Comparison of ENCODE assay signal across 8 cellular contexts in the genomic region with DNA sequence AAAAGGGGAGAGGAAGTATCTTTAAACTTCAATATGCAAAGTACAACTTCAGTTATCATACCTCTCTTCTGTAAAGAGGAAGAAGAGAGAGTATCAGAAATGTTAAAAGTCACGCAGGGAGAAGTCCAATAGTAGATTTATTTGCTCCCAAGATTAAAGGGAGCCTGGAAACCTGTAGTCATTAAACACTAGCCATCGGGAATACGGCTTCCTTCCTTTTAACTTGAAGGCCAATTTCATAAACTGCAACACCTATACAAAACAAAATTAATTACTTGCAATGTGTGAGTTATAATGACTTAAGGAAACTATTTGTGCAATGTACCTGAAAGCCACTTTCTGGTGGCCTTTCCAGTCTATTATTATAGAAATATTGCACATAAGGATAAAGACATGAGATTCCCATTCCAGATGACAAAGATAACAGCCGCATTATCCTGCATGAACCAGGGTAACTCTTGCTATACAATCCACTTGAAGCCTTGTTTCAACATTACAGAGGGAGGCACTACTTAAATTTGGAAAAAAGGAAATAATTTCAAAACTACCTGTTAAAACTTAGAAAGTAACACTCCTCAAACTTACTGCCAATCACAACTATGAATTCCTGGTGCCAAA. TPM values are rescaled to one million over a fixed set of nuclear protein-coding genes. Genes with fewer than 3 reads are reported as not detected.
A peak's percentile ranks its signal among the peaks of the same experiment; 100 is the strongest.
DNase-seq lines count a peak whose midpoint lies in the region; ATAC-seq and TF ChIP-seq lines count a peak whose summit lies in the region.

No MANE protein-coding gene starts in this region.

- H3K4me3 ChIP-seq in GM12875 (ENCODE audit: low read depth, low read length) (peak overlapping the region; percentile 98), PC-3 (ENCODE audit: low read length) (peak overlapping the region; percentile 87), esophagus squamous epithelium (peak overlapping the region; percentile 83 to 100 (median 94))

- no peak overlapping the region for H2AFZ ChIP-seq in PC-3 (ENCODE audit: low read length)

- no peak for TF ChIP-seq CTCF in GM12875 (IDR thresholded peaks at IDR 0.05; ENCODE audit: borderline replicate concordance, insufficient read depth, low read depth, low read length)
- no peak for TF ChIP-seq CTCF in PC-3 (conservative IDR thresholded peaks at IDR 0.05; ENCODE audit: low read depth, low read length)
- no peak for TF ChIP-seq CTCF in esophagus squamous epithelium (IDR thresholded peaks at IDR 0.05)
- TF ChIP-seq CTCF in progenitor cell of endocrine pancreas (IDR thresholded peaks at IDR 0.05; ENCODE audit: unreplicated experiment), result no peak

- H3K4me3 Mint-ChIP-seq in progenitor cell of endocrine pancreas (ENCODE audit: low read depth), result peak overlapping the region; percentile 90

- intact Hi-C loops in PC-3 (cut with micrococcal nuclease) (loop anchor here (5.0 kb wide), 2 partner anchors 154 to 249 kb away; no protein-coding TSS in a partner anchor), esophagus squamous epithelium (cut with DNase I) (loop anchor here (5.0 to 10.0 kb wide), 2 partner anchors 329 to 434 kb away; no protein-coding TSS in a partner anchor)

- H3K36me3 ChIP-seq in PC-3 (ENCODE audit: low read depth, low read length), result peaks cover 44% of the 10 kb centered on the region
- H3K36me3 ChIP-seq in esophagus squamous epithelium, result peaks cover 0 to 32% (median 2%) of the 10 kb centered on the region in 3 donors

- WGBS in esophagus squamous epithelium, 2 donors, result 4 to 9% methylated on average over 4 of the region's 4 CpGs

- H3K4me2 ChIP-seq in PC-3 (ENCODE audit: low read length), result peak overlapping the region; percentile 84

- H3K27ac ChIP-seq in PC-3 (ENCODE audit: low read length) (no peak overlapping the region), esophagus squamous epithelium (peak overlapping the region; percentile 52 to 100 (median 98))

- peak overlapping the region; percentile 87 for H3K9ac ChIP-seq in PC-3 (ENCODE audit: low read length)

- CTCF ChIA-PET in PC-3 (lab: Charles Lee), result interaction anchor here (0.7 kb wide), 1 partner anchor 503 kb away, joined by 6 read pairs; no protein-coding TSS in a partner anchor

- H3K27ac Mint-ChIP-seq in progenitor cell of endocrine pancreas, result peak overlapping the region; percentile 84

- H3K9me3 ChIP-seq in PC-3 (ENCODE audit: low read length), result no peaks in the 10 kb centered on the region
- H3K9me3 ChIP-seq in esophagus squamous epithelium, result no peaks in the 10 kb centered on the region

- no peaks in the 10 kb centered on the region for H3K27me3 Mint-ChIP-seq in progenitor cell of endocrine pancreas

- no peaks in the 10 kb centered on the region for H3K9me3 Mint-ChIP-seq in progenitor cell of endocrine pancreas (ENCODE audit: low read depth)

- no peaks in the 10 kb centered on the region for H3K9me2 ChIP-seq in PC-3 (replicated peaks; ENCODE audit: low read length)

- ATAC-seq in PC-3, result no peak

- peaks cover 8% of the 10 kb centered on the region for H3F3A ChIP-seq in PC-3 (ENCODE audit: low read length, unreplicated experiment)

- no peak for TF ChIP-seq POLR2A in esophagus squamous epithelium (IDR thresholded peaks at IDR 0.05)

- H3K27me3 ChIP-seq in PC-3 (ENCODE audit: low read length), result no peaks in the 10 kb centered on the region
- no peaks in the 10 kb centered on the region for H3K27me3 ChIP-seq in esophagus squamous epithelium

- POLR2A ChIA-PET in PC-3 (lab: Charles Lee; ENCODE audit: unreplicated experiment), result no interaction called here

- H4K20me1 ChIP-seq in PC-3 (ENCODE audit: low read length), result peaks cover 89% of the 10 kb centered on the region

- H3K36me3 Mint-ChIP-seq in progenitor cell of endocrine pancreas (ENCODE audit: insufficient read depth), result peaks cover 53% of the 10 kb centered on the region

- H3K4me1 ChIP-seq in PC-3 (ENCODE audit: insufficient read depth, low read length) (peaks cover 37% of the 10 kb centered on the region), esophagus squamous epithelium (peaks cover 5 to 78% (median 14%) of the 10 kb centered on the region in 3 donors)

- DNase-seq in PC-3 (no peak), esophagus squamous epithelium (lab: John Stamatoyannopoulos, UW) (no peak), progenitor cell of endocrine pancreas (ENCODE audit: low spot score, unreplicated experiment) (no peak), NCI-H2196 treated with DMSO at 0.1 percent for 48 hours (lab: John Stamatoyannopoulos, UW; ENCODE audit: unreplicated experiment) (no peak), GDM1 (lab: John Stamatoyannopoulos, UW) (no peak), AG08396 (ENCODE audit: low spot score) (no peak)
- no peak for DNase-seq in activated CD4-positive, CD25-positive, alpha-beta regulatory T cell treated with anti-CD3 and anti-CD28 coated beads, Interleukin-2, amount 50 U/mL, for 72 hours

- BruUV-seq in PC-3 (replicated peaks; lab: Mats Ljungman, UMichigan), result no TSS peak

- H3K79me2 ChIP-seq in PC-3 (ENCODE audit: low read length), result peaks cover 95% of the 10 kb centered on the region

- peaks cover 45% of the 10 kb centered on the region for H3K4me1 Mint-ChIP-seq in progenitor cell of endocrine pancreas (ENCODE audit: low read depth)

RNA-seq across cellular contexts. Expression of a gene that starts 4.6 kb away (rescaled TPM):
- total RNA-seq in PC-3 (2014; rRNA removed) (16.0 and 29.8 TPM in 2 replicates), esophagus squamous epithelium (10 to 100 TPM; 18.3 to 42.7 (median 35.3) TPM), progenitor cell of endocrine pancreas (162 and 164 TPM in 2 replicates)
